8 cellular contexts compared by ENCODE assay signal in the genomic region with DNA sequence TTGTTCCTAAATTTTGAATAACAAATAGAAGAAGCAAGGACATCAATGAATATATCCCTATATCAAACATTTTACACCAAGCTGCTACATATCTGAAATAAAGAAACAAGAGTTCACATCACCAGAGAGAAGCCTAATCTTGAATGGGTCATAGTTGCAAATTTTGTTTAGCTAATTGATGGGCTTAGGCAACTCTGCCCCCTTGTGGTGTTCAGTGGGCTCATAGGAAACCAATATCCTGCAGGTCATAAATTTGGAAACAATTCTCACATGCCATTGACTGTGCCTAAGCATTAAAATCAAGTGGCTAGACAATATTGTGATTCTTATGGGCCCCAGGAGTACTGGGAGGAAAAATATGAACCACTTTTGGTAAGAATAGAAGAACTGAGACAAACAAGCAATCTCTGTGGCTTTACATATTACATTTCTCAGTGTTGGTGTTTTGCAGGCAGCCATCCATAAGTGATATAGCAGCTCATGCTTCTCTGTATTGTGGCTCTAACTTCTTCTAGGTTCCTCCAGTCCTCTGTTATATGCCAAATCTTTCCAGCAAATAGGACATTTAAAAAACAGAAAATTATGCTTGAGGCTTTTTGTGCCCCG.
DNase-seq lines count a peak whose midpoint lies in the region; ATAC-seq and TF ChIP-seq lines count a peak whose summit lies in the region.

No MANE protein-coding gene starts in this region.

- no peaks in the 10 kb centered on the region for H3K4me1 Mint-ChIP-seq in activated CD8-positive, alpha-beta T cell treated with anti-CD3 and anti-CD28 coated beads, Interleukin-2, amount 10 ng/mL, durations not matched to agents 7 days and 5 days (ENCODE audit: low read depth)
- H3K4me1 Mint-ChIP-seq in natural killer cell treated with Interleukin-12 subunit alpha and Interleukin-12 subunit beta and Interleukin-15 and Interleukin-18, amount 100 ng/mL, for 72 hours (ENCODE audit: low read depth in 2 of 2): no peaks in the 10 kb centered on the region

- no peaks in the 10 kb centered on the region for H3K27me3 Mint-ChIP-seq in activated CD8-positive, alpha-beta T cell treated with anti-CD3 and anti-CD28 coated beads, Interleukin-2, amount 10 ng/mL, durations not matched to agents 7 days and 5 days (ENCODE audit: low read depth)
- no peaks in the 10 kb centered on the region for H3K27me3 Mint-ChIP-seq in natural killer cell treated with Interleukin-12 subunit alpha and Interleukin-12 subunit beta and Interleukin-15 and Interleukin-18, amount 100 ng/mL, for 72 hours

- POLR2A ChIA-PET in activated CD8-positive, alpha-beta T cell treated with anti-CD3 and anti-CD28 coated beads, Interleukin-2, amount 10 ng/mL, durations not matched to agents 7 days and 5 days (lab: Charles Lee): no interaction called here

- H3K27ac Mint-ChIP-seq in activated CD8-positive, alpha-beta T cell treated with anti-CD3 and anti-CD28 coated beads, Interleukin-2, amount 10 ng/mL, durations not matched to agents 7 days and 5 days: no peak overlapping the region
- H3K27ac Mint-ChIP-seq in natural killer cell treated with Interleukin-12 subunit alpha and Interleukin-12 subunit beta and Interleukin-15 and Interleukin-18, amount 100 ng/mL, for 72 hours: no peak overlapping the region

- H3K9me3 Mint-ChIP-seq in activated CD8-positive, alpha-beta T cell treated with anti-CD3 and anti-CD28 coated beads, Interleukin-2, amount 10 ng/mL, durations not matched to agents 7 days and 5 days (ENCODE audit: insufficient read depth): no peaks in the 10 kb centered on the region
- peaks cover 8% of the 10 kb centered on the region for H3K9me3 Mint-ChIP-seq in natural killer cell treated with Interleukin-12 subunit alpha and Interleukin-12 subunit beta and Interleukin-15 and Interleukin-18, amount 100 ng/mL, for 72 hours

- CTCF ChIA-PET in activated CD8-positive, alpha-beta T cell treated with anti-CD3 and anti-CD28 coated beads, Interleukin-2, amount 10 ng/mL, durations not matched to agents 7 days and 5 days (lab: Charles Lee): interaction anchor here (0.7 kb wide), 1 partner anchor 1013 kb away, joined by 3 read pairs; no protein-coding TSS in a partner anchor

- no peaks in the 10 kb centered on the region for H3K36me3 Mint-ChIP-seq in activated CD8-positive, alpha-beta T cell treated with anti-CD3 and anti-CD28 coated beads, Interleukin-2, amount 10 ng/mL, durations not matched to agents 7 days and 5 days (ENCODE audit: low read depth)
- H3K36me3 Mint-ChIP-seq in natural killer cell treated with Interleukin-12 subunit alpha and Interleukin-12 subunit beta and Interleukin-15 and Interleukin-18, amount 100 ng/mL, for 72 hours: no peaks in the 10 kb centered on the region

- peak; percentile 34 for TF ChIP-seq CTCF in cardiac muscle cell (IDR thresholded peaks at IDR 0.05; ENCODE audit: low read depth, low read length)

- no peaks in the 10 kb centered on the region for H3K36me3 ChIP-seq in cardiac muscle cell

- no peak for ATAC-seq in left ventricle myocardium superior
- peak; percentile 80 for ATAC-seq in HG02759 (IDR thresholded peaks at IDR 0.05; ENCODE audit: unreplicated experiment)
- no peak for ATAC-seq in activated CD8-positive, alpha-beta T cell treated with anti-CD3 and anti-CD28 coated beads, Interleukin-2, amount 10 ng/mL, durations not matched to agents 7 days and 5 days
- ATAC-seq in HG03045 (IDR thresholded peaks at IDR 0.05; ENCODE audit: unreplicated experiment): no peak
- no peak for ATAC-seq in natural killer cell treated with Interleukin-12 subunit alpha and Interleukin-12 subunit beta and Interleukin-15 and Interleukin-18, amount 100 ng/mL, for 72 hours

- H3K27ac ChIP-seq in cardiac muscle cell: no peak overlapping the region

- H3K9me3 ChIP-seq in cardiac muscle cell (ENCODE audit: low read depth): no peaks in the 10 kb centered on the region

- H3K4me3 ChIP-seq in cardiac muscle cell: no peak overlapping the region

- intact Hi-C loops in left ventricle myocardium superior (cut with micrococcal nuclease): no loop called here

- H3K4me3 Mint-ChIP-seq in activated CD8-positive, alpha-beta T cell treated with anti-CD3 and anti-CD28 coated beads, Interleukin-2, amount 10 ng/mL, durations not matched to agents 7 days and 5 days: no peak overlapping the region
- no peak overlapping the region for H3K4me3 Mint-ChIP-seq in natural killer cell treated with Interleukin-12 subunit alpha and Interleukin-12 subunit beta and Interleukin-15 and Interleukin-18, amount 100 ng/mL, for 72 hours

- H3K4me1 ChIP-seq in cardiac muscle cell (ENCODE audit: low read depth): no peaks in the 10 kb centered on the region

- DNase-seq in cardiac muscle cell (ENCODE audit: low read depth in 1 of 2, low spot score in 1 of 2) (peak; percentile 7 to 78), left ventricle myocardium superior (no peak), NCI-H2107 (lab: John Stamatoyannopoulos, UW) (peak; percentile 41), kidney glomerular epithelial cell (lab: John Stamatoyannopoulos, UW) (peak; percentile 20)
- peak; percentile 20 for DNase-seq in activated CD8-positive, alpha-beta T cell treated with anti-CD3 and anti-CD28 coated beads, Interleukin-2, amount 10 ng/mL, durations not matched to agents 7 days and 5 days
- no peak for DNase-seq in natural killer cell treated with Interleukin-12 subunit alpha and Interleukin-12 subunit beta and Interleukin-15 and Interleukin-18, amount 100 ng/mL, for 72 hours (ENCODE audit: low spot score)

- H3K27me3 ChIP-seq in cardiac muscle cell: no peaks in the 10 kb centered on the region

Comparison
In these comparisons a context has a peak if more than half of its experiments do, and no peak if none do; other contexts are left out.
1. DNase-seq: peak in cardiac muscle cell (2 of 2), NCI-H2107 (single experiment), activated CD8-positive, alpha-beta T cell treated with anti-CD3 and anti-CD28 coated beads, Interleukin-2, amount 10 ng/mL, durations not matched to agents 7 days and 5 days (single experiment) and kidney glomerular epithelial cell (single experiment); none in left ventricle myocardium superior (single experiment) and natural killer cell treated with Interleukin-12 subunit alpha and Interleukin-12 subunit beta and Interleukin-15 and Interleukin-18, amount 100 ng/mL, for 72 hours (single experiment).